2 cellular contexts compared by ENCODE assay signal in the genomic region with DNA sequence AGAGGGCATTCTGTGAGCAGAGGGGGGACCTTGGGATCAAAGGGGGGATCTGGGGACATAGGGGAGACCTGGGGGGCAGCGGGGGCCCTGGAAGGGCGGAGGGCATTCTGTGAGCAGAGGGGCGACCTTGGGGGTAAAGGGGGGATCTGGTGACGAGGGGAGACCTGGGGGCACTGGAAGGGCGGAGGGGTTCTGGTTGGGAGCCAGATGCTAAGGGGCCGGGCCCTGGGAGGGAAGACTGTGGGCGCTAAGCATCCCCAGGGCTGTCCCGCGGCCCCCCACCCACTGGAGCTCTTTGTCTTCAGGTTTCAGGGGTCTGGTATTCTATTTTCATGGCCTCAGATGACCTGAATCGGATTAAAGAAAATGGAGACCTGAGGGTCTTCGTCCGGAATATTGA.
TF ChIP-seq lines count a peak whose summit lies in the region.

No MANE protein-coding gene starts in this region.

TF ChIP-seq in SK-N-SH, 30 proteins besides CTCF, POLR2A, EP300 and RAD21:
- no peak for TF ChIP-seq YY1 (IDR thresholded peaks at IDR 0.05; ENCODE audit: low read depth)
- TF ChIP-seq, protein P1, sequence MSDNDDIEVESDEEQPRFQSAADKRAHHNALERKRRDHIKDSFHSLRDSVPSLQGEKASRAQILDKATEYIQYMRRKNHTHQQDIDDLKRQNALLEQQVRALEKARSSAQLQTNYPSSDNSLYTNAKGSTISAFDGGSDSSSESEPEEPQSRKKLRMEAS (IDR thresholded peaks at IDR 0.05; ENCODE audit: low read depth): no peak
- TF ChIP-seq, protein P2, sequence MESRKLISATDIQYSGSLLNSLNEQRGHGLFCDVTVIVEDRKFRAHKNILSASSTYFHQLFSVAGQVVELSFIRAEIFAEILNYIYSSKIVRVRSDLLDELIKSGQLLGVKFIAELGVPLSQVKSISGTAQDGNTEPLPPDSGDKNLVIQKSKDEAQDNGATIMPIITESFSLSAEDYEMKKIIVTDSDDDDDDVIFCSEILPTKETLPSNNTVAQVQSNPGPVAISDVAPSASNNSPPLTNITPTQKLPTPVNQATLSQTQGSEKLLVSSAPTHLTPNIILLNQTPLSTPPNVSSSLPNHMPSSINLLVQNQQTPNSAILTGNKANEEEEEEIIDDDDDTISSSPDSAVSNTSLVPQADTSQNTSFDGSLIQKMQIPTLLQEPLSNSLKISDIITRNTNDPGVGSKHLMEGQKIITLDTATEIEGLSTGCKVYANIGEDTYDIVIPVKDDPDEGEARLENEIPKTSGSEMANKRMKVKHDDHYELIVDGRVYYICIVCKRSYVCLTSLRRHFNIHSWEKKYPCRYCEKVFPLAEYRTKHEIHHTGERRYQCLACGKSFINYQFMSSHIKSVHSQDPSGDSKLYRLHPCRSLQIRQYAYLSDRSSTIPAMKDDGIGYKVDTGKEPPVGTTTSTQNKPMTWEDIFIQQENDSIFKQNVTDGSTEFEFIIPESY (IDR thresholded peaks at IDR 0.05; ENCODE audit: borderline replicate concordance, low read depth): no peak
- TF ChIP-seq CHD2 (IDR thresholded peaks at IDR 0.05; ENCODE audit: low read length, partially characterized antibody): no peak
- no peak for TF ChIP-seq FOSL2 (IDR thresholded peaks at IDR 0.05; ENCODE audit: borderline replicate concordance, low read depth)
- TF ChIP-seq ELF1 (IDR thresholded peaks at IDR 0.05): no peak
- no peak for TF ChIP-seq SIN3A (IDR thresholded peaks at IDR 0.05; ENCODE audit: borderline replicate concordance, low read depth, low read length)
- no peak for TF ChIP-seq FOXM1 (IDR thresholded peaks at IDR 0.05; ENCODE audit: low read depth)
- TF ChIP-seq RXRA (IDR thresholded peaks at IDR 0.05; ENCODE audit: borderline replicate concordance, low read depth): no peak
- TF ChIP-seq, protein P3, sequence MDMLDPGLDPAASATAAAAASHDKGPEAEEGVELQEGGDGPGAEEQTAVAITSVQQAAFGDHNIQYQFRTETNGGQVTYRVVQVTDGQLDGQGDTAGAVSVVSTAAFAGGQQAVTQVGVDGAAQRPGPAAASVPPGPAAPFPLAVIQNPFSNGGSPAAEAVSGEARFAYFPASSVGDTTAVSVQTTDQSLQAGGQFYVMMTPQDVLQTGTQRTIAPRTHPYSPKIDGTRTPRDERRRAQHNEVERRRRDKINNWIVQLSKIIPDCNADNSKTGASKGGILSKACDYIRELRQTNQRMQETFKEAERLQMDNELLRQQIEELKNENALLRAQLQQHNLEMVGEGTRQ (IDR thresholded peaks at IDR 0.05; ENCODE audit: borderline replicate concordance, low read depth, low read length): no peak
- no peak for TF ChIP-seq TEAD4 (IDR thresholded peaks at IDR 0.05; ENCODE audit: borderline replicate concordance, insufficient read depth)
- TF ChIP-seq GATA2 (CRISPR knock-in tag; IDR thresholded peaks at IDR 0.05): no peak
- no peak for TF ChIP-seq SMC3 (IDR thresholded peaks at IDR 0.05; ENCODE audit: low read depth, low read length)
- TF ChIP-seq, protein P4, sequence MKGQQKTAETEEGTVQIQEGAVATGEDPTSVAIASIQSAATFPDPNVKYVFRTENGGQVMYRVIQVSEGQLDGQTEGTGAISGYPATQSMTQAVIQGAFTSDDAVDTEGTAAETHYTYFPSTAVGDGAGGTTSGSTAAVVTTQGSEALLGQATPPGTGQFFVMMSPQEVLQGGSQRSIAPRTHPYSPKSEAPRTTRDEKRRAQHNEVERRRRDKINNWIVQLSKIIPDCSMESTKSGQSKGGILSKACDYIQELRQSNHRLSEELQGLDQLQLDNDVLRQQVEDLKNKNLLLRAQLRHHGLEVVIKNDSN (IDR thresholded peaks at IDR 0.05; ENCODE audit: borderline replicate concordance, low read depth): no peak
- TF ChIP-seq NRF1 (IDR thresholded peaks at IDR 0.05; ENCODE audit: low read depth, low read length): no peak
- no peak for TF ChIP-seq TAF1 (IDR thresholded peaks at IDR 0.05; ENCODE audit: borderline replicate concordance, low read depth, low read length)
- no peak for TF ChIP-seq TCF12 (IDR thresholded peaks at IDR 0.05)

TF ChIP-seq in SK-N-SH treated with all-trans-retinoic acid at 6 μM for 48 hours, 23 proteins besides CTCF, POLR2A, EP300 and RAD21:
- TF ChIP-seq CSDC2 (CRISPR knock-in tag; IDR thresholded peaks at IDR 0.05) (no peak), ZNF8 (CRISPR knock-in tag; IDR thresholded peaks at IDR 0.05) (no peak), PPARA (CRISPR knock-in tag; IDR thresholded peaks at IDR 0.05; ENCODE audit: borderline replicate concordance) (no peak), GLIS3 (CRISPR knock-in tag; IDR thresholded peaks at IDR 0.05) (no peak), RARB (CRISPR knock-in tag; IDR thresholded peaks at IDR 0.05) (no peak), BACH2 (CRISPR knock-in tag; IDR thresholded peaks at IDR 0.05; ENCODE audit: borderline replicate concordance) (no peak), ZNF70 (CRISPR knock-in tag; IDR thresholded peaks at IDR 0.05) (no peak), OSR1 (CRISPR knock-in tag; IDR thresholded peaks at IDR 0.05) (no peak), ARNTL (CRISPR knock-in tag; IDR thresholded peaks at IDR 0.05; ENCODE audit: borderline replicate concordance, low read depth) (no peak), ZNF565 (CRISPR knock-in tag; conservative IDR thresholded peaks at IDR 0.05; ENCODE audit: low read depth) (no peak)
- TF ChIP-seq, protein P5, sequence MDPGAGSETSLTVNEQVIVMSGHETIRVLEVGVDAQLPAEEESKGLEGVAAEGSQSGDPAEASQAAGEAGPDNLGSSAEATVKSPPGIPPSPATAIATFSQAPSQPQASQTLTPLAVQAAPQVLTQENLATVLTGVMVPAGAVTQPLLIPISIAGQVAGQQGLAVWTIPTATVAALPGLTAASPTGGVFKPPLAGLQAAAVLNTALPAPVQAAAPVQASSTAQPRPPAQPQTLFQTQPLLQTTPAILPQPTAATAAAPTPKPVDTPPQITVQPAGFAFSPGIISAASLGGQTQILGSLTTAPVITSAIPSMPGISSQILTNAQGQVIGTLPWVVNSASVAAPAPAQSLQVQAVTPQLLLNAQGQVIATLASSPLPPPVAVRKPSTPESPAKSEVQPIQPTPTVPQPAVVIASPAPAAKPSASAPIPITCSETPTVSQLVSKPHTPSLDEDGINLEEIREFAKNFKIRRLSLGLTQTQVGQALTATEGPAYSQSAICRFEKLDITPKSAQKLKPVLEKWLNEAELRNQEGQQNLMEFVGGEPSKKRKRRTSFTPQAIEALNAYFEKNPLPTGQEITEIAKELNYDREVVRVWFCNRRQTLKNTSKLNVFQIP (CRISPR knock-in tag; IDR thresholded peaks at IDR 0.05; ENCODE audit: borderline replicate concordance, low read depth): no peak
